In genomic region chr2:182280128-182280527, GRCh38 we compare ENCODE assay signal across 20 cellular contexts.
A peak's percentile ranks its signal among the peaks of the same experiment; 100 is the strongest.
DNase-seq lines count a peak whose midpoint lies in the region; ATAC-seq, FAIRE-seq and TF ChIP-seq lines count a peak whose summit lies in the region.
"Had no signal": no experiment of that assay in that cellular context is flagged by ENCODE, and none has a peak within 500 bp of the region (broad histone marks: within the 10 kb centered on the region; RNA-seq: fewer than 3 reads in every experiment).

No MANE protein-coding gene starts in this region.

- CTCF ChIA-PET in GM12878 (lab: Yijun Ruan, JAX): interaction anchor here (0.6 kb wide), 1 partner anchor 1993 kb away, joined by 3 read pairs; no protein-coding TSS in a partner anchor

- no peak overlapping the region for H3K27ac ChIP-seq in GM12878 (ENCODE audit: control insufficient read depth, insufficient read depth)
- H3K27ac ChIP-seq: parathyroid adenoma, transverse colon had no signal

- H2AFZ ChIP-seq in GM12878 (ENCODE audit: control insufficient read depth, low read depth, low read length): no peak overlapping the region
- H2AFZ ChIP-seq: parathyroid adenoma had no signal

- TF ChIP-seq CTCF in GM12878 (IDR thresholded peaks at IDR 0.05 in 2 of 3, conservative IDR thresholded peaks at IDR 0.05 in 1 of 3; ENCODE audit: control insufficient read depth in 2 of 3, extremely low read depth in 1 of 3, insufficient read depth in 1 of 3, low read depth in 3 of 3, low read length in 3 of 3) (no peak), GM13977 (IDR thresholded peaks at IDR 0.05; ENCODE audit: extremely low read depth, insufficient read depth, missing control alignments) (no peak)

- no peaks in the 10 kb centered on the region for H3K27me3 ChIP-seq in GM12878 (replicated peaks in 1 of 2; ENCODE audit: control insufficient read depth in 2 of 2, insufficient read depth in 2 of 2, low read length in 1 of 2)
- H3K27me3 ChIP-seq: transverse colon had no signal

- POLR2A ChIA-PET in GM12878 (lab: Charles Lee): no interaction called here

- in situ Hi-C loops in GM12878 (cut with MboI): no loop called here
- in situ Hi-C loops in GM13977 (cut with MboI; ENCODE audit: low pct_unique_long_range_greater_than_20kb, low sequenced_read_pairs, unreplicated experiment): no loop called here

- H3K9me3 ChIP-seq in GM12878 (replicated peaks; ENCODE audit: control insufficient read depth, insufficient read depth, low read length): no peaks in the 10 kb centered on the region

- no peaks in the 10 kb centered on the region for H3K36me3 ChIP-seq in GM12878 (ENCODE audit: control insufficient read depth in 2 of 2, insufficient read depth in 2 of 2, low read length in 1 of 2)
- H3K36me3 ChIP-seq: transverse colon had no signal

- H3K4me1 ChIP-seq in GM12878 (ENCODE audit: control insufficient read depth, insufficient read depth, low read length): no peaks in the 10 kb centered on the region
- H3K4me1 ChIP-seq: parathyroid adenoma, transverse colon had no signal

- TF ChIP-seq EP300 in GM12878 (IDR thresholded peaks at IDR 0.05; ENCODE audit: borderline replicate concordance in 1 of 2, control insufficient read depth in 1 of 2, low read depth in 2 of 2, low read length in 2 of 2): no peak

- no peak for FAIRE-seq in GM12878 (lab: Jason Lieb, UNC)

- no peak for TF ChIP-seq POLR2A in GM12878 (IDR thresholded peaks at IDR 0.05; ENCODE audit: low read depth, low read length)

- no peak for TF ChIP-seq RAD21 in GM12878 (IDR thresholded peaks at IDR 0.05; ENCODE audit: insufficient read depth, low read depth, low read length)

- BruUV-seq in GM12878 (replicated peaks; lab: Mats Ljungman, UMichigan): no TSS peak

- no peak overlapping the region for H3K4me2 ChIP-seq in GM12878 (ENCODE audit: control insufficient read depth, insufficient read depth)

- H4K20me1 ChIP-seq in GM12878 (ENCODE audit: control insufficient read depth, insufficient read depth): no peaks in the 10 kb centered on the region

- no peak overlapping the region for H3K9ac ChIP-seq in GM12878 (ENCODE audit: control insufficient read depth, insufficient read depth, low read length)
- H3K9ac ChIP-seq: parathyroid adenoma had no signal

- H3K4me3 ChIP-seq in GM12878: no peak overlapping the region
- H3K4me3 ChIP-seq: transverse colon had no signal

- DNase-seq in GM03348 (ENCODE audit: low spot score) (peak; percentile 8), LHCN-M2 (ENCODE audit: low read depth) (peak; percentile 85), GM12878 (ENCODE audit: low read depth, low spot score) (no peak), iris pigment epithelial cell (ENCODE audit: low read depth) (peak; percentile 28), GM13977 (ENCODE audit: low spot score) (no peak), NCI-H526 (lab: John Stamatoyannopoulos, UW) (no peak), SIG-M5 (lab: John Stamatoyannopoulos, UW) (no peak)
- no peak for DNase-seq in activated CD4-positive, alpha-beta T cell treated with anti-CD3 and anti-CD28 coated beads for 1 hour
- DNase-seq: activated CD4-positive, alpha-beta T cell treated with anti-CD3 and anti-CD28 coated beads for 48 hours; activated naive CD4-positive, alpha-beta T cell; DMS153; effector CD4-positive, alpha-beta T cell; foreskin melanocyte; naive B cell; NCI-H1417; NCI-H2171; SHP77 treated with DMSO at 0.1 percent for 48 hours; transverse colon had no signal

- RAD21 ChIA-PET in GM12878 (lab: Charles Lee; ENCODE audit: unreplicated experiment): no interaction called here

- no peaks in the 10 kb centered on the region for H3K79me2 ChIP-seq in GM12878 (ENCODE audit: control insufficient read depth, insufficient read depth, low read length)
- H3K79me2 ChIP-seq: parathyroid adenoma had no signal

- ATAC-seq in GM12878: no peak
- ATAC-seq: stimulated activated memory B cell treated with anti-CD40 and anti-IgM and Interleukin-4, amounts not matched to agents 10 μg/mL and 1 μg/mL and 100 μg/mL, for 72 hours had no signal

- SMC1A ChIA-PET in GM12878 (lab: Charles Lee; ENCODE audit: uncharacterized antibody, unreplicated experiment): no interaction called here

- intact Hi-C loops in GM12878 (cut with micrococcal nuclease; ENCODE audit: unreplicated experiment): no loop called here

TF ChIP-seq in GM12878, 131 proteins besides CTCF, POLR2A, EP300 and RAD21:
- TF ChIP-seq POLR2AphosphoS5 (IDR thresholded peaks at IDR 0.05; ENCODE audit: low read length) (no peak), RB1 (IDR thresholded peaks at IDR 0.05; ENCODE audit: borderline replicate concordance) (no peak), PRDM15 (CRISPR knock-in tag; IDR thresholded peaks at IDR 0.05) (no peak), SPI1 (IDR thresholded peaks at IDR 0.05; ENCODE audit: borderline replicate concordance, insufficient read depth, low read depth, low read length) (peak; percentile 67; the same call in 1 of the 2 replicates), SUPT20H (IDR thresholded peaks at IDR 0.05; ENCODE audit: borderline replicate concordance, control insufficient read depth, low read depth, low read length) (no peak), HDAC2 (IDR thresholded peaks at IDR 0.05) (no peak), SIN3A (IDR thresholded peaks at IDR 0.05; ENCODE audit: low read depth, low read length) (no peak)

Comparison
In these comparisons a context has a peak if more than half of its experiments do, and no peak if none do; other contexts are left out.
1. DNase-seq: peak in GM03348 (single experiment), LHCN-M2 (single experiment) and iris pigment epithelial cell (single experiment); none in GM12878 (single experiment), GM13977 (single experiment), NCI-H526 (0 of 2), activated CD4-positive, alpha-beta T cell treated with anti-CD3 and anti-CD28 coated beads for 1 hour (single experiment) and SIG-M5 (single experiment).